Comparison of ENCODE assay signal across 26 cellular contexts in genomic region chr16:13098536-13098935, GRCh38.
"Had no signal": no experiment of that assay in that cellular context is flagged by ENCODE, and none has a peak within 500 bp of the region (broad histone marks: within the 10 kb centered on the region; RNA-seq: fewer than 3 reads in every experiment).

No MANE protein-coding gene starts in this region.

- H3K4me3 Mint-ChIP-seq: activated CD4-positive, alpha-beta memory T cell treated with anti-CD3 and anti-CD28 coated beads for 36 hours; activated CD8-positive, alpha-beta memory T cell treated with anti-CD3 and anti-CD28 coated beads, Interleukin-2, amount 10 ng/mL, durations not matched to agents 7 days and 5 days; activated naive CD4-positive, alpha-beta T cell treated with anti-CD3 and anti-CD28 coated beads, Interleukin-2, amount 50 U/mL, for 24 hours; activated T-cell treated with anti-CD3 and anti-CD28 coated beads, Interleukin-2, amount 50 U/mL, for 24 hours; brain; central memory CD8-positive, alpha-beta T cell; naive thymus-derived CD8-positive, alpha-beta T cell; T-cell had no signal

- H3K36me3 ChIP-seq: adrenal gland, esophagus squamous epithelium, heart left ventricle, left lung, neutrophil, right atrium auricular region, tibial nerve had no signal

- H3K4me3 ChIP-seq: adrenal gland, coronary artery, esophagus squamous epithelium, heart left ventricle, left lung, mucosa of descending colon, right atrium auricular region, SK-N-MC, tibial nerve had no signal

- H3K27me3 ChIP-seq: adrenal gland, esophagus squamous epithelium, neutrophil, right atrium auricular region, tibial nerve had no signal

- H3K9me3 ChIP-seq: adrenal gland, esophagus squamous epithelium, heart left ventricle, neutrophil, right atrium auricular region had no signal

- H3K4me1 Mint-ChIP-seq: activated CD8-positive, alpha-beta memory T cell treated with anti-CD3 and anti-CD28 coated beads, Interleukin-2, amount 10 ng/mL, durations not matched to agents 7 days and 5 days; activated naive CD4-positive, alpha-beta T cell treated with anti-CD3 and anti-CD28 coated beads, Interleukin-2, amount 50 U/mL, for 24 hours; central memory CD8-positive, alpha-beta T cell; naive thymus-derived CD8-positive, alpha-beta T cell; T-cell had no signal

- ATAC-seq: activated CD8-positive, alpha-beta memory T cell treated with anti-CD3 and anti-CD28 coated beads, Interleukin-2, amount 10 ng/mL, durations not matched to agents 7 days and 5 days; heart left ventricle; left lung; mucosa of descending colon; naive thymus-derived CD8-positive, alpha-beta T cell; T-cell had no signal

- H3K27ac Mint-ChIP-seq: activated CD4-positive, alpha-beta memory T cell treated with anti-CD3 and anti-CD28 coated beads for 36 hours; activated CD8-positive, alpha-beta memory T cell treated with anti-CD3 and anti-CD28 coated beads, Interleukin-2, amount 10 ng/mL, durations not matched to agents 7 days and 5 days; activated naive CD4-positive, alpha-beta T cell treated with anti-CD3 and anti-CD28 coated beads, Interleukin-2, amount 50 U/mL, for 24 hours; activated T-cell treated with anti-CD3 and anti-CD28 coated beads, Interleukin-2, amount 50 U/mL, for 24 hours; brain; naive thymus-derived CD8-positive, alpha-beta T cell; T-cell had no signal

- H3K9me3 Mint-ChIP-seq: activated naive CD4-positive, alpha-beta T cell treated with anti-CD3 and anti-CD28 coated beads, Interleukin-2, amount 50 U/mL, for 24 hours had no signal

- H3K4me1 ChIP-seq: adrenal gland, esophagus squamous epithelium, heart left ventricle, left lung, right atrium auricular region, tibial nerve had no signal

- H3K27ac ChIP-seq: adrenal gland, coronary artery, esophagus squamous epithelium, heart left ventricle, left lung, neutrophil, right atrium auricular region, SK-N-MC, tibial nerve, VCaP had no signal

- DNase-seq: activated CD4-positive, alpha-beta memory T cell treated with anti-CD3 and anti-CD28 coated beads for 36 hours; activated CD8-positive, alpha-beta memory T cell treated with anti-CD3 and anti-CD28 coated beads, Interleukin-2, amount 10 ng/mL, durations not matched to agents 7 days and 5 days; activated effector memory CD4-positive, alpha-beta T cell treated with Interleukin-2 at 50 U/mL for 16 hours; activated T-cell treated with anti-CD3 and anti-CD28 coated beads, Interleukin-2, amount 50 U/mL, for 24 hours; adrenal gland; esophagus squamous epithelium; heart left ventricle; left lung; mucosa of descending colon; naive thymus-derived CD8-positive, alpha-beta T cell; posterior cingulate gyrus; small intestine; stimulated activated CD4-positive, alpha-beta T cell treated with anti-CD3 and anti-CD28 coated beads, Interleukin-4, amount 100 ng/mL, for 24 hours; stimulated activated naive CD4-positive, alpha-beta T cell treated with Interleukin-2 at 50 U/mL for 16 hours; substantia nigra; T-cell; T1000 had no signal

- H3K36me3 Mint-ChIP-seq: activated CD4-positive, alpha-beta memory T cell treated with anti-CD3 and anti-CD28 coated beads for 36 hours; activated CD8-positive, alpha-beta memory T cell treated with anti-CD3 and anti-CD28 coated beads, Interleukin-2, amount 10 ng/mL, durations not matched to agents 7 days and 5 days; activated naive CD4-positive, alpha-beta T cell treated with anti-CD3 and anti-CD28 coated beads, Interleukin-2, amount 50 U/mL, for 24 hours; brain; T-cell had no signal

- H3K27me3 Mint-ChIP-seq: activated CD8-positive, alpha-beta memory T cell treated with anti-CD3 and anti-CD28 coated beads, Interleukin-2, amount 10 ng/mL, durations not matched to agents 7 days and 5 days; activated T-cell treated with anti-CD3 and anti-CD28 coated beads, Interleukin-2, amount 50 U/mL, for 24 hours; central memory CD8-positive, alpha-beta T cell; T-cell had no signal
